In the genomic region with DNA sequence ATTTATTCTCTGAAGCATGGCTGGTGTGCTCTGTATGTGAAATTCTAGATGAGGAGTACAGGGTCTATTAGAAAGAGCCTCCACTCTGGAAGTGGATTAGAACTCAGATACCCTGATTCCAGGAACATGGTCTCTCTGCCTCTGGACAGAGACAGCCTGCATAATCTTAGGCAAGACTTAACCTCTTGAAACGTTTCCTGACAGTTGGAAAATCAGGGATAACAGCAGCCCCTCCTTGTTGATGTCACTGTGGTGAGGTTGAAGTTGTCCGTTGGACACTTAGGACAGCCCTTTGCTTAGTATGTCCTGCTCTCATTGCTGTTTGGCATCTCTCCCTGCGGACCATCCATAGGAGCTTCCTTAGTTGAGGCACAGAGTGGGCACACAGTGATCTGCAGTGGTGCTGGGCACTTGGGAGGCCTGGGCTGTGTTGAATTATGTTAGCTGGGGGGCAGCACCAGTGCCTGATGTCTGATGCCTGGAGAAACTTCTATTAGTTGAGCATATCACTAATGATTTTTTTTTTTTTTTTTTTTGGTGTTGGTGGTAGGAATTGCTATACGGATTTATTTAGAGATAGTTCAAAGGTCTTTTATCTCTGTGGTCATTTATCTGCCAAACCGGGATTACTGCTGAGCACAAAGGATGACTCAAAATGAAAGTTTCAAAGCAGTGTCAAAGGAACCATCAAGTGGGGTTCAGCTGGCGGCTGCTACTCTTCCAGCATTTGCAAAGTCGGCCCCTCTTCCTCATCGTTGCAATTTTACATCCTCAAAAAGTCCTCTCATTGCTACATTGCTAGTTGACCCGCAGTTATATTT, we compare ENCODE assay signal across 9 cellular contexts. TPM values are rescaled to one million over a fixed set of nuclear protein-coding genes. Genes with fewer than 3 reads are reported as not detected.
A peak's percentile ranks its signal among the peaks of the same experiment; 100 is the strongest.
DNase-seq lines count a peak whose midpoint lies in the region; ATAC-seq and TF ChIP-seq lines count a peak whose summit lies in the region.
"Had no signal": no experiment of that assay in that cellular context is flagged by ENCODE, and none has a peak within 500 bp of the region (broad histone marks: within the 10 kb centered on the region; RNA-seq: fewer than 3 reads in every experiment).

No MANE protein-coding gene starts in this region.

- POLR2A ChIA-PET in activated CD8-positive, alpha-beta T cell treated with anti-CD3 and anti-CD28 coated beads for 36 hours (lab: Charles Lee), result interaction anchor here (0.9 kb wide), 1 partner anchor 12 kb away, joined by 3 read pairs; no protein-coding TSS in a partner anchor

- H3K4me1 Mint-ChIP-seq in activated CD8-positive, alpha-beta T cell treated with anti-CD3 and anti-CD28 coated beads for 36 hours (ENCODE audit: low read depth), result peaks cover 8% of the 10 kb centered on the region
- H3K4me1 Mint-ChIP-seq in activated naive CD8-positive, alpha-beta T cell treated with anti-CD3 and anti-CD28 coated beads for 36 hours, result peaks cover 6% of the 10 kb centered on the region

- H3K9me3 Mint-ChIP-seq in activated CD8-positive, alpha-beta T cell treated with anti-CD3 and anti-CD28 coated beads for 36 hours, result no peaks in the 10 kb centered on the region
- peaks cover 1% of the 10 kb centered on the region for H3K9me3 Mint-ChIP-seq in activated naive CD8-positive, alpha-beta T cell treated with anti-CD3 and anti-CD28 coated beads for 36 hours

- H3K36me3 ChIP-seq in psoas muscle (ENCODE audit: insufficient read depth in 1 of 2, low read depth in 1 of 2), result no peaks in the 10 kb centered on the region
- H3K36me3 ChIP-seq: adrenal gland had no signal

- H3K9me3 ChIP-seq in psoas muscle, result no peaks in the 10 kb centered on the region
- H3K9me3 ChIP-seq: adrenal gland had no signal

- no peak for TF ChIP-seq CTCF in activated CD8-positive, alpha-beta T cell treated with anti-CD3 and anti-CD28 coated beads for 36 hours (IDR thresholded peaks at IDR 0.05)
- TF ChIP-seq CTCF in psoas muscle (IDR thresholded peaks at IDR 0.05), result no peak

- H3K4me3 ChIP-seq in psoas muscle, result no peak overlapping the region
- H3K4me3 ChIP-seq: adrenal gland had no signal

- CTCF ChIA-PET in activated CD8-positive, alpha-beta T cell treated with anti-CD3 and anti-CD28 coated beads for 36 hours (lab: Charles Lee), result interaction anchor here (0.8 kb wide), 1 partner anchor 130 kb away, joined by 3 read pairs; no protein-coding TSS in a partner anchor

- 57 to 76% (median 70%) methylated on average over 9 of the region's 9 CpGs for WGBS in psoas muscle, 3 donors

- intact Hi-C loops in activated CD8-positive, alpha-beta T cell treated with anti-CD3 and anti-CD28 coated beads for 36 hours (cut with micrococcal nuclease), result no loop called here
- intact Hi-C loops in psoas muscle (cut with DNase I), result no loop called here

- H3K27me3 Mint-ChIP-seq in activated CD8-positive, alpha-beta T cell treated with anti-CD3 and anti-CD28 coated beads for 36 hours, result peaks cover 4% of the 10 kb centered on the region
- peaks cover 21% of the 10 kb centered on the region for H3K27me3 Mint-ChIP-seq in activated naive CD8-positive, alpha-beta T cell treated with anti-CD3 and anti-CD28 coated beads for 36 hours

- H3K27me3 ChIP-seq in psoas muscle (ENCODE audit: insufficient read depth in 3 of 3, low read length in 2 of 3), result no peaks in the 10 kb centered on the region
- H3K27me3 ChIP-seq: adrenal gland had no signal

- no peak overlapping the region for H3K4me3 Mint-ChIP-seq in activated CD8-positive, alpha-beta T cell treated with anti-CD3 and anti-CD28 coated beads for 36 hours
- no peak overlapping the region for H3K4me3 Mint-ChIP-seq in activated naive CD8-positive, alpha-beta T cell treated with anti-CD3 and anti-CD28 coated beads for 36 hours

- ATAC-seq in GM18909 (IDR thresholded peaks at IDR 0.05; ENCODE audit: poor library complexity, unreplicated experiment) (peak; percentile 94), HG02763 (IDR thresholded peaks at IDR 0.05; ENCODE audit: unreplicated experiment) (peak; percentile 93), psoas muscle (peak in 2 of 4 donors; percentile 12 to 14)
- peak; percentile 39 for ATAC-seq in activated CD8-positive, alpha-beta T cell treated with anti-CD3 and anti-CD28 coated beads for 36 hours

- peak overlapping the region; percentile 43 for H3K27ac ChIP-seq in psoas muscle

- no peak overlapping the region for H3K27ac Mint-ChIP-seq in activated CD8-positive, alpha-beta T cell treated with anti-CD3 and anti-CD28 coated beads for 36 hours
- no peak overlapping the region for H3K27ac Mint-ChIP-seq in activated naive CD8-positive, alpha-beta T cell treated with anti-CD3 and anti-CD28 coated beads for 36 hours

- DNase-seq in activated CD8-positive, alpha-beta T cell treated with anti-CD3 and anti-CD28 coated beads for 36 hours, result no peak
- DNase-seq in psoas muscle (no peak), HCEC 1CT (no peak), NCI-H446 (lab: John Stamatoyannopoulos, UW) (no peak)
- no peak for DNase-seq in activated naive CD8-positive, alpha-beta T cell treated with anti-CD3 and anti-CD28 coated beads for 36 hours
- DNase-seq in stimulated activated CD4-positive, alpha-beta T cell treated with anti-CD3 and anti-CD28 coated beads, Interleukin-15, amount 100 ng/mL, for 24 hours, result no peak

- H3K4me1 ChIP-seq in psoas muscle, result peaks cover 49% of the 10 kb centered on the region

- H3K36me3 Mint-ChIP-seq in activated CD8-positive, alpha-beta T cell treated with anti-CD3 and anti-CD28 coated beads for 36 hours (ENCODE audit: low read depth), result peaks cover 2% of the 10 kb centered on the region
- no peaks in the 10 kb centered on the region for H3K36me3 Mint-ChIP-seq in activated naive CD8-positive, alpha-beta T cell treated with anti-CD3 and anti-CD28 coated beads for 36 hours

RNA-seq across cellular contexts. Expression of a gene that starts 28.8 kb away (rescaled TPM):
- 10 to 100 TPM; 10.2 to 10.4 TPM for total RNA-seq in activated CD8-positive, alpha-beta T cell treated with anti-CD3 and anti-CD28 coated beads for 36 hours
- 10 to 100 TPM; 10.5 to 21.0 (median 20.2) TPM for total RNA-seq in psoas muscle
- 1 to 10 TPM in 2 of 3 donors, under 1 TPM in 1; 0.61 to 4.8 (median 2.5) TPM for polyA plus RNA-seq in psoas muscle
- total RNA-seq in activated naive CD8-positive, alpha-beta T cell treated with anti-CD3 and anti-CD28 coated beads for 36 hours, result 1 to 10 TPM; 3.8 to 3.9 TPM
